ENCODE assay signal across 7 cellular contexts in genomic region chr17:64773836-64774761, GRCh38.
A peak's percentile ranks its signal among the peaks of the same experiment; 100 is the strongest.
DNase-seq lines count a peak whose midpoint lies in the region; ATAC-seq and TF ChIP-seq lines count a peak whose summit lies in the region.

No MANE protein-coding gene starts in this region.

- no peak overlapping the region for H3K4me3 Mint-ChIP-seq in effector memory CD8-positive, alpha-beta T cell
- H3K4me3 Mint-ChIP-seq in activated T-cell treated with anti-CD3 and anti-CD28 coated beads, Interleukin-2, amount 50 U/mL, for 72 hours: no peak overlapping the region

- H3K9ac ChIP-seq in iPS-15b (ENCODE audit: low read depth, low read length): peak overlapping the region; percentile 79

- peaks cover 11 to 22% of the 10 kb centered on the region in 2 donors for H3K4me1 Mint-ChIP-seq in effector memory CD8-positive, alpha-beta T cell (ENCODE audit: low read depth in 2 of 2)
- H3K4me1 Mint-ChIP-seq in activated T-cell treated with anti-CD3 and anti-CD28 coated beads, Interleukin-2, amount 50 U/mL, for 72 hours (ENCODE audit: low read depth): peaks cover 11% of the 10 kb centered on the region

- DNase-seq in LNCaP clone FGC (ENCODE audit: low read depth) (peak; percentile 61), T1000 (lab: John Stamatoyannopoulos, UW) (peak; percentile 63)
- DNase-seq in effector memory CD8-positive, alpha-beta T cell: no peak
- DNase-seq in activated T-cell treated with anti-CD3 and anti-CD28 coated beads, Interleukin-2, amount 50 U/mL, for 72 hours: no peak

- peaks cover 40% of the 10 kb centered on the region for H3K27me3 ChIP-seq in iPS-15b (ENCODE audit: control insufficient read depth, insufficient read depth, low read length)

- H3K4me3 ChIP-seq in LNCaP clone FGC (ENCODE audit: low read depth, low read length): peak overlapping the region; percentile 69
- peak overlapping the region; percentile 69 for H3K4me3 ChIP-seq in iPS-15b (ENCODE audit: low read depth, low read length)

- no peak for ATAC-seq in HG02588 (IDR thresholded peaks at IDR 0.05; ENCODE audit: unreplicated experiment)
- ATAC-seq in effector memory CD8-positive, alpha-beta T cell (replicated peaks): no peak
- no peak for ATAC-seq in activated T-cell treated with anti-CD3 and anti-CD28 coated beads, Interleukin-2, amount 50 U/mL, for 72 hours (replicated peaks in 1 of 2)

- TF ChIP-seq CTCF in GM12872 (IDR thresholded peaks at IDR 0.05; ENCODE audit: insufficient read depth, low read depth, low read length) (peak; percentile 53), LNCaP clone FGC (IDR thresholded peaks at IDR 0.05; ENCODE audit: control insufficient read depth, extremely low read depth, insufficient read depth) (peak; percentile 68)

- H3K9me3 ChIP-seq in iPS-15b (ENCODE audit: control insufficient read depth, insufficient read depth, low read length): no peaks in the 10 kb centered on the region

- no peaks in the 10 kb centered on the region for H3K36me3 ChIP-seq in iPS-15b (ENCODE audit: control insufficient read depth, insufficient read depth, low read length)

- no peaks in the 10 kb centered on the region for H3K9me3 Mint-ChIP-seq in effector memory CD8-positive, alpha-beta T cell
- no peaks in the 10 kb centered on the region for H3K9me3 Mint-ChIP-seq in activated T-cell treated with anti-CD3 and anti-CD28 coated beads, Interleukin-2, amount 50 U/mL, for 72 hours

- no peaks in the 10 kb centered on the region for H3K27me3 Mint-ChIP-seq in effector memory CD8-positive, alpha-beta T cell
- peaks cover 9% of the 10 kb centered on the region for H3K27me3 Mint-ChIP-seq in activated T-cell treated with anti-CD3 and anti-CD28 coated beads, Interleukin-2, amount 50 U/mL, for 72 hours (ENCODE audit: low read depth)

- peaks cover 9% of the 10 kb centered on the region for H3K4me1 ChIP-seq in iPS-15b (ENCODE audit: control insufficient read depth, insufficient read depth, low read length)

- no peak overlapping the region for H3K27ac Mint-ChIP-seq in effector memory CD8-positive, alpha-beta T cell
- no peak overlapping the region for H3K27ac Mint-ChIP-seq in activated T-cell treated with anti-CD3 and anti-CD28 coated beads, Interleukin-2, amount 50 U/mL, for 72 hours

- peaks cover 8% of the 10 kb centered on the region for H3K36me3 Mint-ChIP-seq in effector memory CD8-positive, alpha-beta T cell (ENCODE audit: insufficient read depth)
- no peaks in the 10 kb centered on the region for H3K36me3 Mint-ChIP-seq in activated T-cell treated with anti-CD3 and anti-CD28 coated beads, Interleukin-2, amount 50 U/mL, for 72 hours (ENCODE audit: insufficient read depth in 2 of 2)

Comparison
In these comparisons a context has a peak if more than half of its experiments do, and no peak if none do; other contexts are left out.
1. DNase-seq: peak in LNCaP clone FGC (single experiment) and T1000 (single experiment); none in effector memory CD8-positive, alpha-beta T cell (0 of 3) and activated T-cell treated with anti-CD3 and anti-CD28 coated beads, Interleukin-2, amount 50 U/mL, for 72 hours (0 of 2).